Comparison of ENCODE assay signal across 20 cellular contexts in the genomic region with DNA sequence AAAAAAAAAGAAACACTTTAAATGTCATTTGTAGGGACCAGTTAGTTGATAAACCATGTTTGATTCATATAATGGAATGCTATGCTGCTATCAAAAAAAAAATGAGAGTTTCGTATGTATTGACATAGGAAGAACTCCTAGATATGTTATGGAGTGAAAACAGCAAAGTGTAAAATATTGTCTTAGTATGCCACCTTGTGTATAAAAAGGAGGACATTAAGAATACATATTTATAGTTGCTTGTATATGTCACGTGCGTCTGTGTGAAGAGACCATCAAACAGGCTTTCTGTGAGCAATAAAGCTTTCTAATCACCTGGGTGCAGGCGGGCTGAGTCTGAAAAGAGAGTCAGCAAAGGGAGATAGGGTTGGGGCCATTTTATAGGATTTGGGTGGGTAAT. TPM values are rescaled to one million over a fixed set of nuclear protein-coding genes. Genes with fewer than 3 reads are reported as not detected.
DNase-seq lines count a peak whose midpoint lies in the region; ATAC-seq, FAIRE-seq and TF ChIP-seq lines count a peak whose summit lies in the region.
"Had no signal": no experiment of that assay in that cellular context is flagged by ENCODE, and none has a peak within 500 bp of the region (broad histone marks: within the 10 kb centered on the region; RNA-seq: fewer than 3 reads in every experiment).

No MANE protein-coding gene starts in this region.

- H3K27ac Mint-ChIP-seq in activated T-helper 2 cell treated with anti-CD3 and anti-CD28 coated beads, Interferon-gamma antibody, Interleukin-2, Interleukin-4, amounts not matched to agents 10 μg/mL and 5 μg/mL and 100 μg/mL, durations not matched to agents 14 hours and 24 hours and 36 hours = no peak overlapping the region
- H3K27ac Mint-ChIP-seq: activated CD4-positive, alpha-beta T cell treated with anti-CD3 and anti-CD28 coated beads for 36 hours; activated T-cell treated with anti-CD3 and anti-CD28 coated beads, Interleukin-2, amount 50 U/mL, for 24 hours; CD8-positive, alpha-beta T cell had no signal

- no peak overlapping the region for H3K4me3 ChIP-seq in kidney (ENCODE audit: low read length in 2 of 2)
- H3K4me3 ChIP-seq: lower lobe of right lung, spleen, thoracic aorta had no signal

- TF ChIP-seq CTCF in GM10266 (IDR thresholded peaks at IDR 0.05; ENCODE audit: control insufficient read depth, insufficient read depth, low read depth, missing control alignments) = peak; percentile 10
- no peak for TF ChIP-seq CTCF in kidney (IDR thresholded peaks at IDR 0.05; ENCODE audit: borderline replicate concordance, extremely low read depth, insufficient read depth)

- H3K9ac ChIP-seq in kidney (ENCODE audit: low read length in 2 of 2) = no peak overlapping the region

- peak; percentile 15 for FAIRE-seq in kidney (lab: Jason Lieb, UNC)

- no peaks in the 10 kb centered on the region for H3K9me3 Mint-ChIP-seq in activated T-helper 2 cell treated with anti-CD3 and anti-CD28 coated beads, Interferon-gamma antibody, Interleukin-2, Interleukin-4, amounts not matched to agents 10 μg/mL and 5 μg/mL and 100 μg/mL, durations not matched to agents 14 hours and 24 hours and 36 hours
- H3K9me3 Mint-ChIP-seq: activated T-cell treated with anti-CD3 and anti-CD28 coated beads, Interleukin-2, amount 50 U/mL, for 24 hours; CD8-positive, alpha-beta T cell had no signal

- H3K36me3 Mint-ChIP-seq in activated T-helper 2 cell treated with anti-CD3 and anti-CD28 coated beads, Interferon-gamma antibody, Interleukin-2, Interleukin-4, amounts not matched to agents 10 μg/mL and 5 μg/mL and 100 μg/mL, durations not matched to agents 14 hours and 24 hours and 36 hours (ENCODE audit: low read depth) = no peaks in the 10 kb centered on the region
- H3K36me3 Mint-ChIP-seq: CD8-positive, alpha-beta T cell had no signal

- no peaks in the 10 kb centered on the region for H3K4me1 Mint-ChIP-seq in activated T-helper 2 cell treated with anti-CD3 and anti-CD28 coated beads, Interferon-gamma antibody, Interleukin-2, Interleukin-4, amounts not matched to agents 10 μg/mL and 5 μg/mL and 100 μg/mL, durations not matched to agents 14 hours and 24 hours and 36 hours (ENCODE audit: low read depth)
- H3K4me1 Mint-ChIP-seq: activated CD4-positive, alpha-beta T cell treated with anti-CD3 and anti-CD28 coated beads for 36 hours had no signal

- H3K9me3 ChIP-seq in kidney (ENCODE audit: control insufficient read depth in 1 of 2, low read length in 2 of 2) = no peaks in the 10 kb centered on the region
- H3K9me3 ChIP-seq: neutrophil, thoracic aorta had no signal

- no peak for DNase-seq in GM10266 (ENCODE audit: extremely low spot score)
- peak; percentile 3 for DNase-seq in MV-4-11 (lab: John Stamatoyannopoulos, UW)
- peak; percentile 37 for DNase-seq in dedifferentiated amniotic fluid mesenchymal stem cell (ENCODE audit: extremely low spot score)
- DNase-seq in kidney = no peak
- DNase-seq in putamen (ENCODE audit: low spot score) = no peak
- DNase-seq in activated T-helper 2 cell treated with anti-CD3 and anti-CD28 coated beads, Interferon-gamma antibody, Interleukin-2, Interleukin-4, amounts not matched to agents 10 μg/mL and 5 μg/mL and 100 μg/mL, durations not matched to agents 14 hours and 24 hours and 36 hours (ENCODE audit: low spot score) = no peak
- no peak for DNase-seq in NCI-H82 treated with DMSO at 0.1 percent for 48 hours (lab: John Stamatoyannopoulos, UW; ENCODE audit: unreplicated experiment)
- DNase-seq: activated CD4-positive, alpha-beta T cell treated with anti-CD3 and anti-CD28 coated beads for 36 hours; activated T-cell treated with anti-CD3 and anti-CD28 coated beads, Interleukin-2, amount 50 U/mL, for 24 hours; anterior cingulate cortex; CD8-positive, alpha-beta T cell; effector CD4-positive, alpha-beta T cell; lower lobe of right lung; NCI-H2081 treated with DMSO at 0.1 percent for 48 hours; NK-92 treated with Interleukin-12 subunit alpha and Interleukin-12 subunit beta, amount 100 ng/mL, for 24 hours; spleen; SW 1271 had no signal

- H3K4me3 Mint-ChIP-seq in activated T-helper 2 cell treated with anti-CD3 and anti-CD28 coated beads, Interferon-gamma antibody, Interleukin-2, Interleukin-4, amounts not matched to agents 10 μg/mL and 5 μg/mL and 100 μg/mL, durations not matched to agents 14 hours and 24 hours and 36 hours (ENCODE audit: low read depth) = no peak overlapping the region
- H3K4me3 Mint-ChIP-seq: activated CD4-positive, alpha-beta T cell treated with anti-CD3 and anti-CD28 coated beads for 36 hours; activated T-cell treated with anti-CD3 and anti-CD28 coated beads, Interleukin-2, amount 50 U/mL, for 24 hours; CD8-positive, alpha-beta T cell had no signal

- H3K27ac ChIP-seq in kidney (ENCODE audit: low read depth in 2 of 2, low read length in 2 of 2) = no peak overlapping the region
- H3K27ac ChIP-seq: lower lobe of right lung, neutrophil, spleen, thoracic aorta had no signal

- no peak for ATAC-seq in GM18907 (IDR thresholded peaks at IDR 0.05; ENCODE audit: unreplicated experiment)
- ATAC-seq: activated CD4-positive, alpha-beta T cell treated with anti-CD3 and anti-CD28 coated beads for 36 hours; CD8-positive, alpha-beta T cell; lower lobe of right lung had no signal

- no peaks in the 10 kb centered on the region for H3K36me3 ChIP-seq in kidney (ENCODE audit: control insufficient read depth in 1 of 2, insufficient read depth in 2 of 2, low read length in 2 of 2)
- H3K36me3 ChIP-seq: lower lobe of right lung, neutrophil, spleen, thoracic aorta had no signal

- H3K27me3 Mint-ChIP-seq in activated T-helper 2 cell treated with anti-CD3 and anti-CD28 coated beads, Interferon-gamma antibody, Interleukin-2, Interleukin-4, amounts not matched to agents 10 μg/mL and 5 μg/mL and 100 μg/mL, durations not matched to agents 14 hours and 24 hours and 36 hours (ENCODE audit: low read depth) = peaks cover 8% of the 10 kb centered on the region
- H3K27me3 Mint-ChIP-seq: activated CD4-positive, alpha-beta T cell treated with anti-CD3 and anti-CD28 coated beads for 36 hours had no signal

- H3K4me1 ChIP-seq in kidney (ENCODE audit: control insufficient read depth in 1 of 2, insufficient read depth in 1 of 2, low read depth in 1 of 2, low read length in 2 of 2) = no peaks in the 10 kb centered on the region
- H3K4me1 ChIP-seq: lower lobe of right lung, spleen had no signal

- intact Hi-C loops in kidney (cut with DNase I) = no loop called here
- intact Hi-C loops in activated T-helper 2 cell treated with anti-CD3 and anti-CD28 coated beads, Interferon-gamma antibody, Interleukin-2, Interleukin-4, amounts not matched to agents 10 μg/mL and 5 μg/mL and 100 μg/mL, durations not matched to agents 14 hours and 24 hours and 36 hours (cut with micrococcal nuclease) = loop anchor here (10.0 kb wide), 1 partner anchor 63 kb away; no protein-coding TSS in a partner anchor

RNA-seq across cellular contexts. Expression of a gene that starts 39.5 kb away (rescaled TPM):
- 1.8 TPM for total RNA-seq in kidney
- polyA plus RNA-seq in kidney (ENCODE audit: insufficient read depth, low read depth, low replicate concordance) = 0.43 TPM
- 10.4 and 13.4 TPM in 2 replicates for total RNA-seq in activated T-helper 2 cell treated with anti-CD3 and anti-CD28 coated beads, Interferon-gamma antibody, Interleukin-2, Interleukin-4, amounts not matched to agents 10 μg/mL and 5 μg/mL and 100 μg/mL, durations not matched to agents 14 hours and 24 hours and 36 hours

Comparison
In these comparisons a context has a peak if more than half of its experiments do, and no peak if none do; other contexts are left out.
1. DNase-seq: peak in MV-4-11 (single experiment) and dedifferentiated amniotic fluid mesenchymal stem cell (single experiment); none in GM10266 (single experiment), kidney (single experiment), putamen (single experiment), activated T-helper 2 cell treated with anti-CD3 and anti-CD28 coated beads, Interferon-gamma antibody, Interleukin-2, Interleukin-4, amounts not matched to agents 10 μg/mL and 5 μg/mL and 100 μg/mL, durations not matched to agents 14 hours and 24 hours and 36 hours (single experiment) and NCI-H82 treated with DMSO at 0.1 percent for 48 hours (single experiment).